14 cellular contexts compared by ENCODE assay signal in the genomic region with DNA sequence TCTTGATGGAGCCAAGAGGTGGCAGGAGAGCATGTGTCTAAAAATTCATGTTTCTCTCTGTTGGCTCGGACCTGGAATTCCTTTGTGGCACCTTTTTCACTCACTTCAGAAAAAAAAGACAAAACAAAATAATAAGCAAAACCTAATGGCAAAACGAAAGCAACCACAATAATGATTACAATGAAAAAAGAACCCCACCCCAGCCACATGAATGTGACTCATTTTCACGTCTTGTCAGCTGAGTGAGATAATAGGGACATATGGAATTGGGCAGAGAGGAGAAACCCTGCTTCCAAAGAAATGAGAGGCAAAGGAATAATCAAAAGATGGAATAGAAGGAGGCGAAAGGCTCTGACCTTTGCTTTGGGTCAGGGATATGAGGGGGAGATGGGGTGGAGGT.
"Had no signal": no experiment of that assay in that cellular context is flagged by ENCODE, and none has a peak within 500 bp of the region (broad histone marks: within the 10 kb centered on the region; RNA-seq: fewer than 3 reads in every experiment).

No MANE protein-coding gene starts in this region.

- H3K36me3 Mint-ChIP-seq: activated naive CD4-positive, alpha-beta T cell treated with anti-CD3 and anti-CD28 coated beads, Interleukin-2, amount 50 U/mL, for 24 hours; immature natural killer cell; naive thymus-derived CD4-positive, alpha-beta T cell; type B pancreatic cell had no signal

- H3K4me3 ChIP-seq: body of pancreas, lower lobe of right lung, suprapubic skin had no signal

- H3K4me3 Mint-ChIP-seq: activated naive CD4-positive, alpha-beta T cell treated with anti-CD3 and anti-CD28 coated beads, Interleukin-2, amount 50 U/mL, for 24 hours; effector memory CD8-positive, alpha-beta T cell; immature natural killer cell; naive thymus-derived CD4-positive, alpha-beta T cell; type B pancreatic cell had no signal

- H3K4me1 ChIP-seq: lower lobe of right lung, suprapubic skin had no signal

- H3K27ac ChIP-seq: body of pancreas, lower lobe of right lung, suprapubic skin had no signal

- H3K9me3 ChIP-seq: body of pancreas, lower lobe of right lung, suprapubic skin had no signal

- H3K27ac Mint-ChIP-seq: activated naive CD4-positive, alpha-beta T cell treated with anti-CD3 and anti-CD28 coated beads, Interleukin-2, amount 50 U/mL, for 24 hours; effector memory CD8-positive, alpha-beta T cell; immature natural killer cell; naive thymus-derived CD4-positive, alpha-beta T cell; type B pancreatic cell had no signal

- DNase-seq: activated CD4-positive, alpha-beta T cell treated with anti-CD3 and anti-CD28 coated beads, Interleukin-2, amount 50 U/mL, for 4 hours; activated CD4-positive, CD25-positive, alpha-beta regulatory T cell treated with anti-CD3 and anti-CD28 coated beads, Interleukin-2, amount 50 U/mL, for 72 hours; activated T-cell treated with anti-CD3 and anti-CD28 coated beads, Interleukin-2, amount 50 U/mL, for 1 hour; amniotic stem cell; effector memory CD8-positive, alpha-beta T cell; immature natural killer cell; naive thymus-derived CD4-positive, alpha-beta T cell; stimulated activated CD4-positive, alpha-beta T cell treated with anti-CD3 and anti-CD28 coated beads, Interleukin-4, amount 100 ng/mL, for 1 hour had no signal

- H3K9me3 Mint-ChIP-seq: activated naive CD4-positive, alpha-beta T cell treated with anti-CD3 and anti-CD28 coated beads, Interleukin-2, amount 50 U/mL, for 24 hours; effector memory CD8-positive, alpha-beta T cell; immature natural killer cell; naive thymus-derived CD4-positive, alpha-beta T cell; type B pancreatic cell had no signal

- H3K36me3 ChIP-seq: lower lobe of right lung, suprapubic skin had no signal

- H3K27me3 ChIP-seq: body of pancreas, suprapubic skin had no signal

- ATAC-seq: effector memory CD8-positive, alpha-beta T cell; naive thymus-derived CD4-positive, alpha-beta T cell; stimulated activated naive CD8-positive, alpha-beta T cell treated with anti-CD3 and anti-CD28 coated beads, Interleukin-15, Interleukin-2, amounts not matched to agents 100 U/mL and 50 U/mL, for 24 hours had no signal

- H3K4me1 Mint-ChIP-seq: activated naive CD4-positive, alpha-beta T cell treated with anti-CD3 and anti-CD28 coated beads, Interleukin-2, amount 50 U/mL, for 24 hours; immature natural killer cell; naive thymus-derived CD4-positive, alpha-beta T cell had no signal
